Comparison of ENCODE assay signal across 8 cellular contexts in genomic region chr6:53359088-53359842, GRCh38. TPM values are rescaled to one million over a fixed set of nuclear protein-coding genes. Genes with fewer than 3 reads are reported as not detected.
DNase-seq lines count a peak whose midpoint lies in the region; ATAC-seq and TF ChIP-seq lines count a peak whose summit lies in the region.

No MANE protein-coding gene starts in this region.

- peak overlapping the region; percentile 81 for H3K4me3 Mint-ChIP-seq in WTC11
- H3K4me3 Mint-ChIP-seq in immature natural killer cell, result peak overlapping the region; percentile 92 to 96 (median 93)

- H3K4me3 ChIP-seq in AG04450 (ENCODE audit: low read depth, low read length) (peak overlapping the region; percentile 68), cardiac fibroblast (replicated peaks in 1 of 2; ENCODE audit: low read depth in 2 of 2, low read length in 2 of 2) (peak overlapping the region; percentile 47 to 54), smooth muscle cell (peak overlapping the region; percentile 52)

- H3K36me3 Mint-ChIP-seq in WTC11 (peaks cover 9% of the 10 kb centered on the region; the same call in 1 of the 2 replicates), immature natural killer cell (no peaks in the 10 kb centered on the region)

- peak overlapping the region; percentile 88 for H3K9ac ChIP-seq in smooth muscle cell (ENCODE audit: low read depth)

- H2AFZ ChIP-seq in smooth muscle cell (ENCODE audit: low read depth), result peak overlapping the region; percentile 97

- no peaks in the 10 kb centered on the region for H3K79me2 ChIP-seq in smooth muscle cell (ENCODE audit: low read depth)

- H3K36me3 ChIP-seq in smooth muscle cell (ENCODE audit: low read depth), result no peaks in the 10 kb centered on the region

- H4K20me1 ChIP-seq in smooth muscle cell (ENCODE audit: low read depth), result no peaks in the 10 kb centered on the region

- H3K9me3 ChIP-seq in AG04450 (ENCODE audit: control insufficient read depth, insufficient read depth, low read length), result peaks cover 4% of the 10 kb centered on the region; the same call in 1 of the 2 replicates
- H3K9me3 ChIP-seq in smooth muscle cell (replicated peaks; ENCODE audit: low read depth), result no peaks in the 10 kb centered on the region

- WGBS in smooth muscle cell (ENCODE audit: low lambda C conversion rate), result under 1% methylated on average over 64 of the region's 74 CpGs

- ATAC-seq in GM18870 (IDR thresholded peaks at IDR 0.05; ENCODE audit: unreplicated experiment), result peak; percentile 88
- ATAC-seq in HG03103 (IDR thresholded peaks at IDR 0.05; ENCODE audit: low read depth, unreplicated experiment), result peak; percentile 93
- peak; percentile 94 for ATAC-seq in WTC11

- POLR2A ChIA-PET in AG04450 (lab: Yijun Ruan, JAX) (interaction anchor here (0.6 to 1.4 kb wide), 7 partner anchors 9 to 436 kb away, joined by 3 to 7 read pairs (median 4); partner anchors contain the start of gene LRRC1), WTC11 (lab: Charles Lee) (interaction anchor here (0.6 to 1.4 kb wide), 3 partner anchors 11 to 70 kb away, joined by 3 to 11 read pairs (median 3); partner anchors contain the start of gene ELOVL5)

- H3K27ac ChIP-seq in AG04450 (ENCODE audit: low read depth, low read length), result peak overlapping the region; percentile 95
- H3K27ac ChIP-seq in smooth muscle cell (ENCODE audit: low read depth), result peak overlapping the region; percentile 97

- H3K27me3 ChIP-seq in AG04450 (ENCODE audit: control insufficient read depth, insufficient read depth, low read length), result no peaks in the 10 kb centered on the region
- H3K27me3 ChIP-seq in smooth muscle cell (ENCODE audit: low read depth), result no peaks in the 10 kb centered on the region

- H3K9me3 Mint-ChIP-seq in WTC11 (peaks cover 18% of the 10 kb centered on the region), immature natural killer cell (no peaks in the 10 kb centered on the region)

- H3K27ac Mint-ChIP-seq in WTC11 (peak overlapping the region; percentile 98), immature natural killer cell (peak overlapping the region; percentile 94 to 99 (median 98))

- H3K4me1 ChIP-seq in smooth muscle cell (ENCODE audit: low read depth), result peaks cover 20% of the 10 kb centered on the region

- H3F3A ChIP-seq in smooth muscle cell (ENCODE audit: low read depth), result peaks cover 21% of the 10 kb centered on the region

- CTCF ChIA-PET in AG04450 (lab: Charles Lee) (interaction anchor here (0.8 kb wide), 1 partner anchor 366 kb away, joined by 5 read pairs; no protein-coding TSS in a partner anchor), WTC11 (lab: Charles Lee) (interaction anchor here (0.6 to 1.4 kb wide), 7 partner anchors 11 to 170 kb away, joined by 3 to 6 read pairs (median 3); partner anchors contain the start of gene ELOVL5)

- H3K4me1 Mint-ChIP-seq in WTC11 (peaks cover 31% of the 10 kb centered on the region), immature natural killer cell (peaks cover 45 to 48% of the 10 kb centered on the region in 2 donors)

- TF ChIP-seq CTCF in AG04450 (IDR thresholded peaks at IDR 0.05; ENCODE audit: low read depth, low read length) (no peak), WTC11 (IDR thresholded peaks at IDR 0.05) (no peak), cardiac fibroblast (IDR thresholded peaks at IDR 0.05; ENCODE audit: low read depth, low read length) (no peak), smooth muscle cell (IDR thresholded peaks at IDR 0.05; ENCODE audit: borderline replicate concordance, insufficient read depth, poor library complexity, severe bottlenecking) (no peak)

- DNase-seq in AG04450 (ENCODE audit: low read depth, low spot score), result peak; percentile 81
- DNase-seq in NCI-H2196 treated with DMSO at 0.1 percent for 48 hours (lab: John Stamatoyannopoulos, UW; ENCODE audit: unreplicated experiment), result peak; percentile 93
- DNase-seq in WTC11 (ENCODE audit: low spot score), result peak; percentile 96
- peak; percentile 97 to 99 for DNase-seq in cardiac fibroblast (ENCODE audit: low read depth in 2 of 2)
- peak; percentile 91 to 92 (median 92) for DNase-seq in immature natural killer cell
- DNase-seq in smooth muscle cell (lab: John Stamatoyannopoulos, UW; ENCODE audit: unreplicated experiment), result peak; percentile 88

- H3K27me3 Mint-ChIP-seq in WTC11 (ENCODE audit: low read depth), result peaks cover 17% of the 10 kb centered on the region
- peaks cover 11 to 16% (median 16%) of the 10 kb centered on the region in 3 donors for H3K27me3 Mint-ChIP-seq in immature natural killer cell (ENCODE audit: low read depth in 3 of 3)

- H3K4me2 ChIP-seq in smooth muscle cell, result peak overlapping the region; percentile 90

TF ChIP-seq in WTC11, 78 proteins besides CTCF, POLR2A, EP300 and RAD21 (continues in another document):
- no peak for TF ChIP-seq MYBL2 (CRISPR knock-in tag; IDR thresholded peaks at IDR 0.05)
- TF ChIP-seq MAX (CRISPR knock-in tag; IDR thresholded peaks at IDR 0.05), result peak; percentile 65
- TF ChIP-seq JUN (CRISPR knock-in tag; IDR thresholded peaks at IDR 0.05), result no peak
- TF ChIP-seq MLX (CRISPR knock-in tag; IDR thresholded peaks at IDR 0.05), result no peak
- TF ChIP-seq NR3C1 (CRISPR knock-in tag; conservative IDR thresholded peaks at IDR 0.05; ENCODE audit: low read depth), result no peak
- TF ChIP-seq CBFB (CRISPR knock-in tag; IDR thresholded peaks at IDR 0.05; ENCODE audit: low read depth), result peak; percentile 77; the same call in 1 of the 2 replicates
- TF ChIP-seq IRF1 (CRISPR knock-in tag; IDR thresholded peaks at IDR 0.05), result 0 out of 2 replicates have a peak, but pooled peaks have one; percentile 24
- peak; percentile 90; the same call in 1 of the 2 replicates for TF ChIP-seq ZNF281 (CRISPR knock-in tag; IDR thresholded peaks at IDR 0.05)
- TF ChIP-seq TEAD1 (CRISPR knock-in tag; IDR thresholded peaks at IDR 0.05), result peak; percentile 82; the same call in 1 of the 2 replicates
- TF ChIP-seq FOXP1 (CRISPR knock-in tag; IDR thresholded peaks at IDR 0.05; ENCODE audit: borderline replicate concordance), result peak; percentile 65; the same call in 1 of the 2 replicates
- 0 out of 2 replicates have a peak, but pooled peaks have one; percentile 62 for TF ChIP-seq KAT7 (CRISPR knock-in tag; IDR thresholded peaks at IDR 0.05; ENCODE audit: borderline replicate concordance)
- TF ChIP-seq NFYB (CRISPR knock-in tag; conservative IDR thresholded peaks at IDR 0.05; ENCODE audit: low read depth), result peak; percentile 38; the same call in 1 of the 2 replicates
- peak; percentile 42; the same call in 1 of the 2 replicates for TF ChIP-seq GABPB1 (CRISPR knock-in tag; IDR thresholded peaks at IDR 0.05)
- peak; percentile 96 for TF ChIP-seq SP1 (CRISPR knock-in tag; conservative IDR thresholded peaks at IDR 0.05)
- peak; percentile 85 for TF ChIP-seq FOXK1 (CRISPR knock-in tag; IDR thresholded peaks at IDR 0.05)

RNA-seq across cellular contexts. Expression of gene ELOVL5, which starts 10.5 kb away (rescaled TPM):
- polyA plus RNA-seq in AG04450 (2011; rRNA removed) (68.3 and 81.6 TPM in 2 replicates), immature natural killer cell (10 to 100 TPM; 45.4 to 85.2 (median 63.0) TPM), smooth muscle cell (58.8 and 71.9 TPM in 2 replicates)
- polyA minus RNA-seq in AG04450 (2011; rRNA and poly(A)+ RNA removed), result 90.7 and 107 TPM in 2 replicates
- total RNA-seq in WTC11 (2021) (122 to 139 TPM (median 137 TPM) in 3 replicates), smooth muscle cell (79.2 and 97.2 TPM in 2 replicates)

Comparison
In these comparisons a context has a peak if more than half of its experiments do, and no peak if none do; other contexts are left out.
1. Peak in every context shown above with its lines: DNase-seq, ATAC-seq, H3K4me3 ChIP-seq and H3K27ac ChIP-seq.